Comparison of ENCODE assay signal across 8 cellular contexts in the genomic region with DNA sequence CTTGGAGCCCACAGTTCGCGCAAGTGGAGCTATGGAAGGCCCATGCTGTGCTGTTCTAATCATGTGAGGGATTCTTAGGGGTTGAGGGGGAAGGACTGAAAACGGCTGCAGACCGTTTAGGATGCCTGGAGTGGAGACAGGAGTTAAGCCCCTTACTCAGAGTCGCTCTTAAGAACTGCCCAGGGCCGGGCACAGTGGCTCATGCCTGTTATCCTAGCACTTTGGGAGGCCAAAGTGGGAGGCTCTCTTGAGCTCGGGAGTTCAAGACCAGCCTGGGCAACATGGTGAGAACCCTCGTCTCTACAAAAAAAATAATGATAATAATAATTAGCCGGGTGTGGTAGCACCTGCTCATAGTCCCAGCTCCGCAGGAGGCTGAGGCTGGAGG. TPM values are rescaled to one million over a fixed set of nuclear protein-coding genes. Genes with fewer than 3 reads are reported as not detected.
DNase-seq lines count a peak whose midpoint lies in the region; ATAC-seq and TF ChIP-seq lines count a peak whose summit lies in the region.

No MANE protein-coding gene starts in this region.

- no peaks in the 10 kb centered on the region for H3K27me3 ChIP-seq in CD4-positive, alpha-beta T cell (ENCODE audit: control insufficient read depth, insufficient read depth, low read length)
- no peaks in the 10 kb centered on the region for H3K27me3 ChIP-seq in neuronal stem cell (ENCODE audit: control insufficient read depth in 3 of 3, insufficient read depth in 3 of 3, low read depth in 1 of 3, low read length in 3 of 3)

- H3K4me2 ChIP-seq in neuronal stem cell (ENCODE audit: insufficient read depth, low read length, poor library complexity, severe bottlenecking) = peak overlapping the region; percentile 72

- peaks cover 7% of the 10 kb centered on the region for H3K36me3 Mint-ChIP-seq in CD4-positive, alpha-beta T cell (ENCODE audit: low read depth)
- no peaks in the 10 kb centered on the region for H3K36me3 Mint-ChIP-seq in endothelial cell (ENCODE audit: low read depth, unreplicated experiment)

- peak overlapping the region; percentile 50 for H3K9ac ChIP-seq in neuronal stem cell (ENCODE audit: low read depth, low read length, poor library complexity)

- no peak overlapping the region for H3K4me3 Mint-ChIP-seq in CD4-positive, alpha-beta T cell
- peak overlapping the region; percentile 92 for H3K4me3 Mint-ChIP-seq in endothelial cell (ENCODE audit: unreplicated experiment)

- no peaks in the 10 kb centered on the region for H3K9me3 ChIP-seq in CD4-positive, alpha-beta T cell (ENCODE audit: control insufficient read depth, low read length)
- no peaks in the 10 kb centered on the region for H3K9me3 ChIP-seq in neuronal stem cell (replicated peaks in 1 of 2; ENCODE audit: control insufficient read depth in 2 of 2, insufficient read depth in 1 of 2, low read depth in 1 of 2, low read length in 2 of 2)

- intact Hi-C loops in CD4-positive, alpha-beta T cell (cut with DNase I, micrococcal nuclease) = loop anchor here in 1 of 2 experiments (1.0 kb wide), 1 partner anchor 18 kb away; no protein-coding TSS in a partner anchor

- DNase-seq in CD4-positive, alpha-beta T cell = no peak
- DNase-seq in NCI-H774 (lab: John Stamatoyannopoulos, UW) (peak; percentile 59), endothelial cell (ENCODE audit: low spot score) (no peak), neuronal stem cell (ENCODE audit: low spot score) (no peak), DMS79 treated with DMSO at 0.1 percent for 48 hours (lab: John Stamatoyannopoulos, UW) (no peak), EL (no peak), nucleus accumbens (lab: John Stamatoyannopoulos, UW) (no peak)

- peaks cover 30% of the 10 kb centered on the region for H3K4me1 Mint-ChIP-seq in CD4-positive, alpha-beta T cell (ENCODE audit: low read depth)
- H3K4me1 Mint-ChIP-seq in endothelial cell (ENCODE audit: unreplicated experiment) = peaks cover 10% of the 10 kb centered on the region

- no peak overlapping the region for H2BK5ac ChIP-seq in neuronal stem cell (ENCODE audit: low read length)

- H2BK15ac ChIP-seq in neuronal stem cell (ENCODE audit: low read length) = no peak overlapping the region

- H3K18ac ChIP-seq in neuronal stem cell (ENCODE audit: low read length) = peak overlapping the region; percentile 9

- H2BK12ac ChIP-seq in neuronal stem cell (ENCODE audit: low read length) = no peak overlapping the region

- peak overlapping the region; percentile 82 to 98 for H3K4me3 ChIP-seq in neuronal stem cell (ENCODE audit: low read length in 2 of 2)

- H3K9me3 Mint-ChIP-seq in CD4-positive, alpha-beta T cell = no peaks in the 10 kb centered on the region
- no peaks in the 10 kb centered on the region for H3K9me3 Mint-ChIP-seq in endothelial cell (ENCODE audit: unreplicated experiment)

- peaks cover 4% of the 10 kb centered on the region in 2 donors for H3K4me1 ChIP-seq in neuronal stem cell (ENCODE audit: control insufficient read depth in 2 of 2, insufficient read depth in 1 of 2, low read depth in 1 of 2, low read length in 2 of 2)

- H2AFZ ChIP-seq in neuronal stem cell (ENCODE audit: low read length) = peak overlapping the region; percentile 94

- H3K23ac ChIP-seq in neuronal stem cell (ENCODE audit: low read depth, low read length, poor library complexity) = peak overlapping the region; percentile 37

- H2AK5ac ChIP-seq in neuronal stem cell (ENCODE audit: low read depth, low read length) = peak overlapping the region; percentile 18

- H4K91ac ChIP-seq in neuronal stem cell (ENCODE audit: low read depth, low read length, poor library complexity) = no peak overlapping the region

- H3K27me3 Mint-ChIP-seq in CD4-positive, alpha-beta T cell = no peaks in the 10 kb centered on the region
- peaks cover 8% of the 10 kb centered on the region for H3K27me3 Mint-ChIP-seq in endothelial cell (ENCODE audit: unreplicated experiment)

- no peak overlapping the region for H3K27ac Mint-ChIP-seq in CD4-positive, alpha-beta T cell
- H3K27ac Mint-ChIP-seq in endothelial cell (ENCODE audit: unreplicated experiment) = peak overlapping the region; percentile 89

- H3K4ac ChIP-seq in neuronal stem cell (ENCODE audit: low read length) = no peak overlapping the region

- H2BK120ac ChIP-seq in neuronal stem cell (ENCODE audit: low read depth, low read length) = no peak overlapping the region

- no peak overlapping the region for H4K8ac ChIP-seq in neuronal stem cell (ENCODE audit: low read depth, low read length)

- peaks cover 3% of the 10 kb centered on the region for H3K79me1 ChIP-seq in neuronal stem cell (ENCODE audit: low read depth, low read length)

- H3K36me3 ChIP-seq in neuronal stem cell (replicated peaks in 1 of 2; ENCODE audit: control insufficient read depth in 2 of 2, insufficient read depth in 2 of 2, low read length in 2 of 2) = peaks cover 4 to 21% of the 10 kb centered on the region in 2 donors

- no peak overlapping the region for H3K14ac ChIP-seq in neuronal stem cell (ENCODE audit: low read length)

- POLR2A ChIA-PET in CD4-positive, alpha-beta T cell (lab: Charles Lee) = interaction anchor here (2.0 to 4.4 kb wide), 6 partner anchors 12 to 69 kb away, joined by 5 to 98 read pairs (median 28); a partner anchor contains a TSS

- peak overlapping the region; percentile 94 for H3K27ac ChIP-seq in CD4-positive, alpha-beta T cell (ENCODE audit: low read depth, low read length)
- H3K27ac ChIP-seq in neuronal stem cell (replicated peaks; ENCODE audit: low read length) = peak overlapping the region; percentile 55

- CTCF ChIA-PET in CD4-positive, alpha-beta T cell (lab: Charles Lee) = interaction anchor here (7.7 kb wide), 1 partner anchor 20 kb away, joined by 65 read pairs; a partner anchor contains a TSS

- no peak for TF ChIP-seq CTCF in CD4-positive, alpha-beta T cell (IDR thresholded peaks at IDR 0.05)
- no peak for TF ChIP-seq CTCF in endothelial cell (IDR thresholded peaks at IDR 0.05; ENCODE audit: unreplicated experiment)

- WGBS in neuronal stem cell (ENCODE audit: extremely low coverage in 2 of 2, insufficient read length in 2 of 2, insufficient replicate concordance in 1 of 2), 2 donors = no CpG with 5 or more reads among the region's 10 CpGs

- no peak for ATAC-seq in CD4-positive, alpha-beta T cell (ENCODE audit: poor library complexity)
- ATAC-seq in HG03565 (IDR thresholded peaks at IDR 0.05; ENCODE audit: unreplicated experiment) = no peak

RNA-seq across cellular contexts. Expression of a gene that starts 1.1 kb away (rescaled TPM):
- 10 to 100 TPM; 35.9 to 38.4 TPM for total RNA-seq in CD4-positive, alpha-beta T cell
- total RNA-seq in endothelial cell (ENCODE audit: unreplicated experiment) = 29.8 TPM
- polyA plus RNA-seq in neuronal stem cell (2013, experiment 1 of 2) = 32.2 TPM
- polyA plus RNA-seq in neuronal stem cell (2013, experiment 2 of 2) = 32.8 TPM

RNA-seq across cellular contexts. Expression of a gene that starts 13.4 kb away (rescaled TPM):
- 10 to 100 TPM; 21.7 to 25.2 TPM for total RNA-seq in CD4-positive, alpha-beta T cell
- 30.7 TPM for total RNA-seq in endothelial cell (ENCODE audit: unreplicated experiment)
- 18.4 TPM for polyA plus RNA-seq in neuronal stem cell (2013, experiment 1 of 2)
- polyA plus RNA-seq in neuronal stem cell (2013, experiment 2 of 2) = 18.3 TPM

RNA-seq across cellular contexts. Expression of a gene that starts 19.7 kb away (rescaled TPM):
- 10 to 100 TPM; 23.3 to 27.3 TPM for total RNA-seq in CD4-positive, alpha-beta T cell
- total RNA-seq in endothelial cell (ENCODE audit: unreplicated experiment) = 26.8 TPM
- polyA plus RNA-seq in neuronal stem cell (2013, experiment 1 of 2) = 43.3 TPM
- 39.1 TPM for polyA plus RNA-seq in neuronal stem cell (2013, experiment 2 of 2)
